ENCODE assay signal across 31 cellular contexts in genomic region chr12:130968611-130969010, GRCh38. TPM values are rescaled to one million over a fixed set of nuclear protein-coding genes. Genes with fewer than 3 reads are reported as not detected.
"Had no signal": no experiment of that assay in that cellular context is flagged by ENCODE, and none has a peak within 500 bp of the region (broad histone marks: within the 10 kb centered on the region; RNA-seq: fewer than 3 reads in every experiment).

No MANE protein-coding gene starts in this region.

- H3K4me3 Mint-ChIP-seq: activated CD4-positive, alpha-beta memory T cell treated with anti-CD3 and anti-CD28 coated beads for 36 hours; activated CD4-positive, alpha-beta T cell treated with anti-CD3 and anti-CD28 coated beads, Interleukin-2, amount 10 ng/mL, durations not matched to agents 24 days and 14 days; activated naive CD4-positive, alpha-beta T cell treated with anti-CD3 and anti-CD28 coated beads, Interleukin-2, amount 10 ng/mL, durations not matched to agents 7 days and 5 days; activated naive CD8-positive, alpha-beta T cell treated with anti-CD3 and anti-CD28 coated beads, Interleukin-2, amount 10 ng/mL, durations not matched to agents 7 days and 5 days; activated T-helper 1 cell treated with anti-CD3 and anti-CD28 coated beads, Interleukin-12 subunit alpha, Interleukin-12 subunit beta, Interleukin-2, Interleukin-4 antibody, amounts not matched to agents 30 ng/mL and 10 ng/mL and 1 ng/mL, durations not matched to agents 14 hours and 24 hours and 36 hours; brain; natural killer cell treated with Interleukin-12 subunit alpha and Interleukin-12 subunit beta and Interleukin-15 and Interleukin-18, amount 100 ng/mL, for 72 hours; T-helper 17 cell had no signal

- FAIRE-seq: endothelial cell of umbilical vein, keratinocyte had no signal

- H3K27ac Mint-ChIP-seq: activated CD4-positive, alpha-beta memory T cell treated with anti-CD3 and anti-CD28 coated beads for 36 hours; activated CD4-positive, alpha-beta T cell treated with anti-CD3 and anti-CD28 coated beads, Interleukin-2, amount 10 ng/mL, durations not matched to agents 24 days and 14 days; activated naive CD4-positive, alpha-beta T cell treated with anti-CD3 and anti-CD28 coated beads, Interleukin-2, amount 10 ng/mL, durations not matched to agents 7 days and 5 days; activated naive CD8-positive, alpha-beta T cell treated with anti-CD3 and anti-CD28 coated beads, Interleukin-2, amount 10 ng/mL, durations not matched to agents 7 days and 5 days; activated T-helper 1 cell treated with anti-CD3 and anti-CD28 coated beads, Interleukin-12 subunit alpha, Interleukin-12 subunit beta, Interleukin-2, Interleukin-4 antibody, amounts not matched to agents 30 ng/mL and 10 ng/mL and 1 ng/mL, durations not matched to agents 14 hours and 24 hours and 36 hours; brain; natural killer cell treated with Interleukin-12 subunit alpha and Interleukin-12 subunit beta and Interleukin-15 and Interleukin-18, amount 100 ng/mL, for 72 hours; T-helper 17 cell had no signal

- H3K9me3 Mint-ChIP-seq: activated CD4-positive, alpha-beta memory T cell treated with anti-CD3 and anti-CD28 coated beads for 36 hours; activated CD4-positive, alpha-beta T cell treated with anti-CD3 and anti-CD28 coated beads, Interleukin-2, amount 10 ng/mL, durations not matched to agents 24 days and 14 days; activated naive CD4-positive, alpha-beta T cell treated with anti-CD3 and anti-CD28 coated beads, Interleukin-2, amount 10 ng/mL, durations not matched to agents 7 days and 5 days; activated naive CD8-positive, alpha-beta T cell treated with anti-CD3 and anti-CD28 coated beads, Interleukin-2, amount 10 ng/mL, durations not matched to agents 7 days and 5 days; activated T-helper 1 cell treated with anti-CD3 and anti-CD28 coated beads, Interleukin-12 subunit alpha, Interleukin-12 subunit beta, Interleukin-2, Interleukin-4 antibody, amounts not matched to agents 30 ng/mL and 10 ng/mL and 1 ng/mL, durations not matched to agents 14 hours and 24 hours and 36 hours; natural killer cell treated with Interleukin-12 subunit alpha and Interleukin-12 subunit beta and Interleukin-15 and Interleukin-18, amount 100 ng/mL, for 72 hours had no signal

- H3K79me2 ChIP-seq: hepatocyte had no signal

- H3K36me3 Mint-ChIP-seq: activated CD4-positive, alpha-beta memory T cell treated with anti-CD3 and anti-CD28 coated beads for 36 hours; activated naive CD4-positive, alpha-beta T cell treated with anti-CD3 and anti-CD28 coated beads, Interleukin-2, amount 10 ng/mL, durations not matched to agents 7 days and 5 days; activated naive CD8-positive, alpha-beta T cell treated with anti-CD3 and anti-CD28 coated beads, Interleukin-2, amount 10 ng/mL, durations not matched to agents 7 days and 5 days; brain; natural killer cell treated with Interleukin-12 subunit alpha and Interleukin-12 subunit beta and Interleukin-15 and Interleukin-18, amount 100 ng/mL, for 72 hours had no signal

- DNase-seq: activated CD4-positive, alpha-beta memory T cell treated with anti-CD3 and anti-CD28 coated beads for 36 hours; activated CD4-positive, alpha-beta T cell treated with anti-CD3 and anti-CD28 coated beads, Interleukin-2, amount 10 ng/mL, durations not matched to agents 24 days and 14 days; activated CD8-positive, alpha-beta memory T cell treated with anti-CD3 and anti-CD28 coated beads, Interleukin-2, amount 50 U/mL, for 4 hours; activated gamma-delta T cell; activated naive CD4-positive, alpha-beta T cell treated with anti-CD3 and anti-CD28 coated beads, Interleukin-2, amount 10 ng/mL, durations not matched to agents 7 days and 5 days; activated naive CD8-positive, alpha-beta T cell treated with anti-CD3 and anti-CD28 coated beads, Interleukin-2, amount 10 ng/mL, durations not matched to agents 7 days and 5 days; activated T-cell treated with anti-CD3 and anti-CD28 coated beads, Interleukin-2, amount 50 U/mL, for 1 hour; cortex of kidney; lower lobe of right lung; mesendoderm; mucosa of descending colon; posterior cingulate gyrus; stimulated activated CD4-positive, alpha-beta T cell treated with anti-CD3 and anti-CD28 coated beads, Interleukin-15, amount 100 ng/mL, for 24 hours; stimulated activated CD4-positive, alpha-beta T cell treated with anti-CD3 and anti-CD28 coated beads, Interleukin-2, amount 100 ng/mL, for 24 hours; stimulated activated naive CD4-positive, alpha-beta T cell; T-helper 17 cell; T1000; WERI-Rb-1 had no signal

- H3K4me2 ChIP-seq: hepatocyte had no signal

- H3K27me3 Mint-ChIP-seq: activated CD4-positive, alpha-beta T cell treated with anti-CD3 and anti-CD28 coated beads, Interleukin-2, amount 10 ng/mL, durations not matched to agents 24 days and 14 days; activated naive CD4-positive, alpha-beta T cell treated with anti-CD3 and anti-CD28 coated beads, Interleukin-2, amount 10 ng/mL, durations not matched to agents 7 days and 5 days had no signal

- H3K4me1 Mint-ChIP-seq: activated CD4-positive, alpha-beta T cell treated with anti-CD3 and anti-CD28 coated beads, Interleukin-2, amount 10 ng/mL, durations not matched to agents 24 days and 14 days; activated naive CD4-positive, alpha-beta T cell treated with anti-CD3 and anti-CD28 coated beads, Interleukin-2, amount 10 ng/mL, durations not matched to agents 7 days and 5 days; activated naive CD8-positive, alpha-beta T cell treated with anti-CD3 and anti-CD28 coated beads, Interleukin-2, amount 10 ng/mL, durations not matched to agents 7 days and 5 days; brain had no signal

- H3K4me1 ChIP-seq: ascending aorta, suprapubic skin, tibial artery had no signal

- H3K4me3 ChIP-seq: ascending aorta, cardiac muscle cell, gastroesophageal sphincter, hepatocyte, lower lobe of right lung, mucosa of descending colon, suprapubic skin, tibial artery had no signal

- H3K27me3 ChIP-seq: ascending aorta, cardiac muscle cell, gastroesophageal sphincter, hepatocyte, suprapubic skin, tibial artery had no signal

- H3K9me3 ChIP-seq: ascending aorta, gastroesophageal sphincter, lower lobe of right lung, mucosa of descending colon, suprapubic skin, tibial artery had no signal

- H3K27ac ChIP-seq: ascending aorta, cardiac muscle cell, gastroesophageal sphincter, hepatocyte, lower lobe of right lung, suprapubic skin, tibial artery, WERI-Rb-1 had no signal

- ATAC-seq: activated CD4-positive, CD25-positive, alpha-beta regulatory T cell treated with anti-CD3 and anti-CD28 coated beads, Interleukin-2, amount 50 U/mL, for 24 hours; gastroesophageal sphincter; left colon; lower lobe of right lung; mucosa of descending colon; natural killer cell treated with Interleukin-12 subunit alpha and Interleukin-12 subunit beta and Interleukin-15 and Interleukin-18, amount 100 ng/mL, for 72 hours; T-helper 17 cell had no signal

- H3K36me3 ChIP-seq: WERI-Rb-1 had no signal

- H2AFZ ChIP-seq: hepatocyte had no signal

RNA-seq across cellular contexts. Expression of gene ADGRD1, which starts 14.9 kb away (rescaled TPM):
- total RNA-seq: activated naive CD8-positive, alpha-beta T cell treated with anti-CD3 and anti-CD28 coated beads, Interleukin-2, amount 10 ng/mL, durations not matched to agents 7 days and 5 days; endothelial cell of umbilical vein; natural killer cell treated with Interleukin-12 subunit alpha and Interleukin-12 subunit beta and Interleukin-15 and Interleukin-18, amount 100 ng/mL, for 72 hours had no signal
- polyA plus RNA-seq: keratinocyte had no signal
